ENCODE assay signal across 9 cellular contexts in the genomic region with DNA sequence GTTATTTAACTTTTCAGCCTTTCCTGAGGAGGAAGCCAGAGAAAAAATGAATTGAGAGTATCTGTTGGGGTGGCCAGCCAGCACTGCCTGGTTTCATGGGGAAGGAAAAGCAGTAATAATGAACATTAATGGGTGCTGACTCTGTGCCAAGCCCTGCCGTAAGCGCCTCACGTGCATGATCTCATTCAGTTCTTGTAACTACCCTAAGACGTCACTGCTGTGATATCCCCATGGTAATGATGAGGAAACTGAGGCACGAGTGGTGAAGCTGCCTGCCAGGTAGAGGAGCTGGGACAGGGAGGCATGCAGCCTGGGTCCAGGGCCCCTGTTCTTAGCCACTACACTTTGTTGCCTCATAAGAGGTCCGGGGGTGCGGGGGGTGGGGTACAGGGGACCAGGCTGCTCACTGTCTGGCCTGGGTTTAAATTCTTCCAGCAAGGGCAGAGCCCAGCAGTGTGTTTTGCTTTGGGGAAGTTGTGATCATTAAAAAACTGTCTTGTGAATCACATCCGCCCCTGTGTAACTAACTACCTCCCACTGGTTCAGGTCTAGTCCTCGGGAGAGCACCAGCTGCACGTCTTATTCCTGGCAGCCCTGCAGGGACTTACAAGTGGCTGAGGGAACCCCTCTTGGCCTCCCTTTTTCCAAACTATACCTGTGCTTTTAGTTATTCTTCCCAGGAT.
DNase-seq lines count a peak whose midpoint lies in the region; ATAC-seq and TF ChIP-seq lines count a peak whose summit lies in the region.
"Had no signal": no experiment of that assay in that cellular context is flagged by ENCODE, and none has a peak within 500 bp of the region (broad histone marks: within the 10 kb centered on the region; RNA-seq: fewer than 3 reads in every experiment).

No MANE protein-coding gene starts in this region.

- DNase-seq in AML-193 (lab: John Stamatoyannopoulos, UW): peak; percentile 32 to 57
- DNase-seq in NCI-H774 (lab: John Stamatoyannopoulos, UW): peak; percentile 33
- peak; percentile 59 for DNase-seq in germinal center (ENCODE audit: low spot score)
- DNase-seq in activated CD8-positive, alpha-beta memory T cell treated with anti-CD3 and anti-CD28 coated beads, Interleukin-2, amount 50 U/mL, for 48 hours: no peak
- DNase-seq in NCI-H446 (lab: John Stamatoyannopoulos, UW): no peak
- no peak for DNase-seq in SHP77 (lab: John Stamatoyannopoulos, UW)
- DNase-seq: upper lobe of left lung had no signal

- ATAC-seq in GM21825 (IDR thresholded peaks at IDR 0.05; ENCODE audit: unreplicated experiment): peak; percentile 6
- no peak for ATAC-seq in SK-N-SH treated with all-trans-retinoic acid at 6 μM for 48 hours

TF ChIP-seq in SK-N-SH treated with all-trans-retinoic acid at 6 μM for 48 hours, 23 proteins besides CTCF, POLR2A, EP300 and RAD21:
- TF ChIP-seq ZC3H10 (CRISPR knock-in tag; IDR thresholded peaks at IDR 0.05): no peak
- TF ChIP-seq OSR1 (CRISPR knock-in tag; IDR thresholded peaks at IDR 0.05): no peak
- TF ChIP-seq ZNF8 (CRISPR knock-in tag; IDR thresholded peaks at IDR 0.05): no peak
- TF ChIP-seq PPARA (CRISPR knock-in tag; IDR thresholded peaks at IDR 0.05; ENCODE audit: borderline replicate concordance): no peak
TF ChIP-seq in SK-N-SH treated with all-trans-retinoic acid at 6 μM for 48 hours: peak in this region for 0.

Comparison
In these comparisons a context has a peak if more than half of its experiments do, and no peak if none do; other contexts are left out.
1. DNase-seq: peak in AML-193 (2 of 2), NCI-H774 (single experiment) and germinal center (single experiment); none in activated CD8-positive, alpha-beta memory T cell treated with anti-CD3 and anti-CD28 coated beads, Interleukin-2, amount 50 U/mL, for 48 hours (single experiment), NCI-H446 (0 of 2) and SHP77 (0 of 2).